In genomic region chr6:13432526-13433218, GRCh38 we compare ENCODE assay signal across 11 cellular contexts. TPM values are rescaled to one million over a fixed set of nuclear protein-coding genes. Genes with fewer than 3 reads are reported as not detected.
DNase-seq lines count a peak whose midpoint lies in the region; ATAC-seq and TF ChIP-seq lines count a peak whose summit lies in the region.
"Had no signal": no experiment of that assay in that cellular context is flagged by ENCODE, and none has a peak within 500 bp of the region (broad histone marks: within the 10 kb centered on the region; RNA-seq: fewer than 3 reads in every experiment).

No MANE protein-coding gene starts in this region.

- H3K4me3 ChIP-seq in left ventricle myocardium inferior (no peak overlapping the region), stomach smooth muscle (ENCODE audit: low read length in 2 of 2) (no peak overlapping the region), suprapubic skin (no peak overlapping the region)
- H3K4me3 ChIP-seq: uterus had no signal

- H3K27me3 ChIP-seq in left ventricle myocardium inferior (ENCODE audit: low read depth) (no peaks in the 10 kb centered on the region), stomach smooth muscle (ENCODE audit: control insufficient read depth in 1 of 2, insufficient read depth in 2 of 2, low read length in 2 of 2) (no peaks in the 10 kb centered on the region), suprapubic skin (no peaks in the 10 kb centered on the region)
- H3K27me3 ChIP-seq: uterus had no signal

- H3K27ac ChIP-seq in left ventricle myocardium inferior (replicated peaks) (peak overlapping the region; percentile 70), stomach smooth muscle (ENCODE audit: low read length) (peak overlapping the region; percentile 37), suprapubic skin (no peak overlapping the region)
- H3K27ac ChIP-seq: uterus had no signal

- WGBS in suprapubic skin, result 83% methylated on average over 4 of the region's 4 CpGs

- no peak overlapping the region for H3K9ac ChIP-seq in stomach smooth muscle (ENCODE audit: low read length in 2 of 2)

- peak overlapping the region; percentile 64 for H3K27ac Mint-ChIP-seq in T-helper 2 cell treated with Interferon-gamma antibody and Interleukin-4, amounts not matched to agents 5 μg/mL and 100 μg/mL, for 36 hours
- peak overlapping the region; percentile 38 for H3K27ac Mint-ChIP-seq in endothelial cell (ENCODE audit: unreplicated experiment)

- no peaks in the 10 kb centered on the region for H3K36me3 ChIP-seq in left ventricle myocardium inferior
- H3K36me3 ChIP-seq in stomach smooth muscle (ENCODE audit: control insufficient read depth in 2 of 2, insufficient read depth in 2 of 2, low read length in 2 of 2), result no peaks in the 10 kb centered on the region
- no peaks in the 10 kb centered on the region for H3K36me3 ChIP-seq in suprapubic skin
- H3K36me3 ChIP-seq: uterus had no signal

- H3K27me3 Mint-ChIP-seq in T-helper 2 cell treated with Interferon-gamma antibody and Interleukin-4, amounts not matched to agents 5 μg/mL and 100 μg/mL, for 36 hours (ENCODE audit: low read depth), result no peaks in the 10 kb centered on the region
- H3K27me3 Mint-ChIP-seq in endothelial cell (ENCODE audit: unreplicated experiment), result peaks cover 8% of the 10 kb centered on the region

- H3K4me1 ChIP-seq in left ventricle myocardium inferior (peaks cover 91% of the 10 kb centered on the region), stomach smooth muscle (ENCODE audit: control insufficient read depth, insufficient read depth, low read length) (peaks cover 37% of the 10 kb centered on the region), suprapubic skin (peaks cover 12% of the 10 kb centered on the region)
- H3K4me1 ChIP-seq: uterus had no signal

- H3K36me3 Mint-ChIP-seq in T-helper 2 cell treated with Interferon-gamma antibody and Interleukin-4, amounts not matched to agents 5 μg/mL and 100 μg/mL, for 36 hours (ENCODE audit: low read depth), result peaks cover 4% of the 10 kb centered on the region
- peaks cover 7% of the 10 kb centered on the region for H3K36me3 Mint-ChIP-seq in endothelial cell (ENCODE audit: low read depth, unreplicated experiment)

- H3K9me3 ChIP-seq in left ventricle myocardium inferior (replicated peaks), result peaks cover 4% of the 10 kb centered on the region
- no peaks in the 10 kb centered on the region for H3K9me3 ChIP-seq in stomach smooth muscle (ENCODE audit: control insufficient read depth in 2 of 2, low read length in 2 of 2)
- H3K9me3 ChIP-seq in suprapubic skin, result no peaks in the 10 kb centered on the region
- H3K9me3 ChIP-seq: uterus had no signal

- TF ChIP-seq CTCF in left ventricle myocardium inferior (IDR thresholded peaks at IDR 0.05; ENCODE audit: borderline replicate concordance) (no peak), endothelial cell (IDR thresholded peaks at IDR 0.05; ENCODE audit: unreplicated experiment) (no peak), suprapubic skin (IDR thresholded peaks at IDR 0.05) (no peak)

- no peak for DNase-seq in left ventricle myocardium inferior
- no peak for DNase-seq in Right ventricle myocardium superior
- DNase-seq in T-helper 2 cell treated with Interferon-gamma antibody and Interleukin-4, amounts not matched to agents 5 μg/mL and 100 μg/mL, for 36 hours (ENCODE audit: low spot score), result no peak
- no peak for DNase-seq in endothelial cell (ENCODE audit: low spot score)
- DNase-seq in erythroblast (lab: John Stamatoyannopoulos, UW), result no peak
- no peak for DNase-seq in suprapubic skin (ENCODE audit: low spot score in 2 of 2)
- no peak for DNase-seq in amygdala (lab: John Stamatoyannopoulos, UW)
- DNase-seq: anterior cingulate cortex, NCI-H1694, uterus had no signal

- ATAC-seq in Right ventricle myocardium superior (ENCODE audit: poor library complexity), result no peak

- H3K4me1 Mint-ChIP-seq in T-helper 2 cell treated with Interferon-gamma antibody and Interleukin-4, amounts not matched to agents 5 μg/mL and 100 μg/mL, for 36 hours (ENCODE audit: low read depth), result peaks cover 70% of the 10 kb centered on the region
- peaks cover 52% of the 10 kb centered on the region for H3K4me1 Mint-ChIP-seq in endothelial cell (ENCODE audit: unreplicated experiment)

- TF ChIP-seq POLR2A in erythroblast (IDR thresholded peaks at IDR 0.05; ENCODE audit: low read length) (no peak), suprapubic skin (IDR thresholded peaks at IDR 0.05) (no peak)

- intact Hi-C loops in left ventricle myocardium inferior (cut with micrococcal nuclease), result no loop called here
- intact Hi-C loops in Right ventricle myocardium superior (cut with DNase I), result no loop called here

- peak overlapping the region; percentile 14 for H3K4me3 Mint-ChIP-seq in T-helper 2 cell treated with Interferon-gamma antibody and Interleukin-4, amounts not matched to agents 5 μg/mL and 100 μg/mL, for 36 hours
- H3K4me3 Mint-ChIP-seq in endothelial cell (ENCODE audit: unreplicated experiment), result peak overlapping the region; percentile 5

- TF ChIP-seq EP300 in suprapubic skin (IDR thresholded peaks at IDR 0.05), result no peak

- H3K9me3 Mint-ChIP-seq in T-helper 2 cell treated with Interferon-gamma antibody and Interleukin-4, amounts not matched to agents 5 μg/mL and 100 μg/mL, for 36 hours, result peaks cover 10% of the 10 kb centered on the region
- H3K9me3 Mint-ChIP-seq in endothelial cell (ENCODE audit: unreplicated experiment), result no peaks in the 10 kb centered on the region

RNA-seq across cellular contexts. Expression of gene GFOD1, which starts 54.7 kb away (rescaled TPM):
- 51.6 TPM for total RNA-seq in left ventricle myocardium inferior
- 46.2 TPM for total RNA-seq in Right ventricle myocardium superior
- 47.6 TPM for total RNA-seq in endothelial cell (ENCODE audit: unreplicated experiment)
- 10 to 100 TPM in 3 of 4 donors, 1 to 10 TPM in 1; 7.5 to 15.2 (median 13.7) TPM for total RNA-seq in suprapubic skin
